13 cellular contexts compared by ENCODE assay signal in genomic region chr4:17708992-17709759, GRCh38.
"Had no signal": no experiment of that assay in that cellular context is flagged by ENCODE, and none has a peak within 500 bp of the region (broad histone marks: within the 10 kb centered on the region; RNA-seq: fewer than 3 reads in every experiment).

No MANE protein-coding gene starts in this region.

- H3K9me3 Mint-ChIP-seq: memory B cell; naive thymus-derived CD8-positive, alpha-beta T cell; stimulated activated memory B cell treated with anti-CD40 and anti-IgM and Interleukin-4, amounts not matched to agents 10 μg/mL and 1 μg/mL and 100 μg/mL, for 72 hours; T-helper 1 cell treated with Interleukin-12 subunit alpha and Interleukin-12 subunit beta and Interleukin-4 antibody, amounts not matched to agents 30 μg/mL and 1 μg/mL, for 36 hours had no signal

- DNase-seq: activated CD4-positive, alpha-beta T cell treated with anti-CD3 and anti-CD28 coated beads, Interleukin-2, amount 50 U/mL, for 48 hours; effector CD4-positive, alpha-beta T cell; heart left ventricle; kidney glomerular epithelial cell; naive thymus-derived CD8-positive, alpha-beta T cell; spleen; stimulated activated CD4-positive, alpha-beta T cell treated with anti-CD3 and anti-CD28 coated beads, Interleukin-4, amount 100 ng/mL, for 4 hours had no signal

- H3K27ac ChIP-seq: gastroesophageal sphincter, heart left ventricle, spleen, thoracic aorta had no signal

- ATAC-seq: gastroesophageal sphincter; heart left ventricle; naive thymus-derived CD8-positive, alpha-beta T cell; stimulated activated memory B cell treated with anti-CD40 and anti-IgM and Interleukin-4, amounts not matched to agents 10 μg/mL and 1 μg/mL and 100 μg/mL, for 72 hours had no signal

- H3K4me3 Mint-ChIP-seq: activated naive CD8-positive, alpha-beta T cell; memory B cell; naive thymus-derived CD8-positive, alpha-beta T cell; stimulated activated memory B cell treated with anti-CD40 and anti-IgM and Interleukin-4, amounts not matched to agents 10 μg/mL and 1 μg/mL and 100 μg/mL, for 72 hours; T-helper 1 cell treated with Interleukin-12 subunit alpha and Interleukin-12 subunit beta and Interleukin-4 antibody, amounts not matched to agents 30 μg/mL and 1 μg/mL, for 36 hours had no signal

- H3K27ac Mint-ChIP-seq: activated naive CD8-positive, alpha-beta T cell; memory B cell; naive thymus-derived CD8-positive, alpha-beta T cell; stimulated activated memory B cell treated with anti-CD40 and anti-IgM and Interleukin-4, amounts not matched to agents 10 μg/mL and 1 μg/mL and 100 μg/mL, for 72 hours; T-helper 1 cell treated with Interleukin-12 subunit alpha and Interleukin-12 subunit beta and Interleukin-4 antibody, amounts not matched to agents 30 μg/mL and 1 μg/mL, for 36 hours had no signal

- H3K4me3 ChIP-seq: gastroesophageal sphincter, heart left ventricle, spleen, thoracic aorta had no signal

- H3K4me1 ChIP-seq: gastroesophageal sphincter, heart left ventricle, spleen had no signal

- H3K4me1 Mint-ChIP-seq: memory B cell; naive thymus-derived CD8-positive, alpha-beta T cell; stimulated activated memory B cell treated with anti-CD40 and anti-IgM and Interleukin-4, amounts not matched to agents 10 μg/mL and 1 μg/mL and 100 μg/mL, for 72 hours had no signal

- H3K36me3 Mint-ChIP-seq: activated naive CD8-positive, alpha-beta T cell; memory B cell; naive thymus-derived CD8-positive, alpha-beta T cell; stimulated activated memory B cell treated with anti-CD40 and anti-IgM and Interleukin-4, amounts not matched to agents 10 μg/mL and 1 μg/mL and 100 μg/mL, for 72 hours had no signal

- H3K36me3 ChIP-seq: gastroesophageal sphincter, heart left ventricle, spleen, thoracic aorta had no signal

- H3K27me3 Mint-ChIP-seq: activated naive CD8-positive, alpha-beta T cell had no signal
